In genomic region chr9:105539452-105539851, GRCh38 we compare ENCODE assay signal across 19 cellular contexts. TPM values are rescaled to one million over a fixed set of nuclear protein-coding genes. Genes with fewer than 3 reads are reported as not detected.
DNase-seq lines count a peak whose midpoint lies in the region; ATAC-seq and TF ChIP-seq lines count a peak whose summit lies in the region.
"Had no signal": no experiment of that assay in that cellular context is flagged by ENCODE, and none has a peak within 500 bp of the region (broad histone marks: within the 10 kb centered on the region; RNA-seq: fewer than 3 reads in every experiment).

No MANE protein-coding gene starts in this region.

- no peak overlapping the region for H3K4me3 ChIP-seq in PC-3 (ENCODE audit: low read length)
- no peak overlapping the region for H3K4me3 ChIP-seq in fibroblast of villous mesenchyme (ENCODE audit: low read depth, low read length)
- H3K4me3 ChIP-seq: thoracic aorta had no signal

- no peak overlapping the region for H3K14ac ChIP-seq in H9 (ENCODE audit: insufficient read depth, low read length)

- H3K36me3 Mint-ChIP-seq in H9 (ENCODE audit: insufficient read depth in 1 of 3, low read depth in 3 of 3), result peaks cover 8 to 16% (median 11%) of the 10 kb centered on the region in 3 experiments; a peak in 6 of 7 replicates

- H4K20me1 ChIP-seq in H9 (ENCODE audit: control insufficient read depth, insufficient read depth, insufficient read length) (no peaks in the 10 kb centered on the region), PC-3 (ENCODE audit: low read length) (no peaks in the 10 kb centered on the region)

- H3K9me3 Mint-ChIP-seq in H9, result peaks cover 2 to 3% of the 10 kb centered on the region in 2 experiments; a peak in 3 of 5 replicates
- H3K9me3 Mint-ChIP-seq: activated T-cell treated with anti-CD3 and anti-CD28 coated beads, Interleukin-2, amount 50 U/mL, for 72 hours had no signal

- H3K27ac ChIP-seq in C4-2B (no peak overlapping the region), H9 (ENCODE audit: insufficient read length, low read depth, low read length) (no peak overlapping the region), PC-3 (ENCODE audit: low read length) (no peak overlapping the region)
- H3K27ac ChIP-seq: neutrophil, thoracic aorta had no signal

- ATAC-seq in PC-3, result no peak
- no peak for ATAC-seq in HG03354 (IDR thresholded peaks at IDR 0.05; ENCODE audit: poor library complexity, severe bottlenecking, unreplicated experiment)
- no peak for ATAC-seq in GM21825 (IDR thresholded peaks at IDR 0.05; ENCODE audit: unreplicated experiment)
- ATAC-seq: activated T-cell treated with anti-CD3 and anti-CD28 coated beads, Interleukin-2, amount 50 U/mL, for 72 hours; left cardiac atrium had no signal

- no peak overlapping the region for H4K8ac ChIP-seq in H9 (replicated peaks; ENCODE audit: insufficient read length, low read depth, low read length)

- H3K4me2 ChIP-seq in H9 (ENCODE audit: insufficient read depth, insufficient read length, low read length) (no peak overlapping the region), PC-3 (ENCODE audit: low read length) (no peak overlapping the region)

- no peak overlapping the region for H4K5ac ChIP-seq in H9 (ENCODE audit: insufficient read length, low read depth, low read length)

- H2AFZ ChIP-seq in H9 (ENCODE audit: low read length) (no peak overlapping the region), PC-3 (ENCODE audit: low read length) (no peak overlapping the region)

- H3K4ac ChIP-seq in H9 (ENCODE audit: low read depth, low read length), result no peak overlapping the region

- no peaks in the 10 kb centered on the region for H3K9me2 ChIP-seq in PC-3 (replicated peaks; ENCODE audit: low read length)

- H2BK120ac ChIP-seq in H9 (ENCODE audit: low read depth, low read length, poor library complexity, severe bottlenecking), result no peak overlapping the region

- no peak overlapping the region for H4K91ac ChIP-seq in H9 (ENCODE audit: insufficient read length, low read depth, low read length)

- H3K18ac ChIP-seq in H9 (ENCODE audit: insufficient read length, low read depth, low read length), result no peak overlapping the region

- CTCF ChIA-PET in PC-3 (lab: Charles Lee), result no interaction called here

- H3K79me1 ChIP-seq in H9 (ENCODE audit: insufficient read depth, low read depth, low read length, poor library complexity, severe bottlenecking), result no peaks in the 10 kb centered on the region

- no peaks in the 10 kb centered on the region for H3F3A ChIP-seq in PC-3 (ENCODE audit: low read length, unreplicated experiment)

- H3K9ac ChIP-seq in H9 (ENCODE audit: extremely low read depth, insufficient read length, low read length) (no peak overlapping the region), PC-3 (ENCODE audit: low read length) (no peak overlapping the region)

- DNase-seq in H9, result no peak
- DNase-seq in PC-3, result peak; percentile 21
- no peak for DNase-seq in fibroblast of villous mesenchyme (ENCODE audit: low read depth)
- no peak for DNase-seq in NCI-H226
- no peak for DNase-seq in stimulated activated naive CD4-positive, alpha-beta T cell treated with Interleukin-2 at 50 U/mL for 16 hours (lab: John Stamatoyannopoulos, UW)
- DNase-seq: activated CD4-positive, alpha-beta T cell treated with anti-CD3 and anti-CD28 coated beads, Interleukin-2, amount 50 U/mL, for 48 hours; activated naive CD8-positive, alpha-beta T cell treated with anti-CD3 and anti-CD28 coated beads, Interleukin-2, amount 10 ng/mL, durations not matched to agents 7 days and 5 days; activated T-cell treated with anti-CD3 and anti-CD28 coated beads, Interleukin-2, amount 50 U/mL, for 72 hours; effector CD4-positive, alpha-beta T cell; left cardiac atrium; midbrain; NCI-H1694; NCI-H510A; SW 1271 had no signal

- H3K9me3 ChIP-seq in H9 (ENCODE audit: control insufficient read depth, low read depth, low read length) (no peaks in the 10 kb centered on the region), PC-3 (ENCODE audit: low read length) (no peaks in the 10 kb centered on the region)
- H3K9me3 ChIP-seq: neutrophil, thoracic aorta had no signal

- H3K27ac Mint-ChIP-seq in H9, result no peak overlapping the region
- H3K27ac Mint-ChIP-seq: activated naive CD8-positive, alpha-beta T cell treated with anti-CD3 and anti-CD28 coated beads, Interleukin-2, amount 10 ng/mL, durations not matched to agents 7 days and 5 days; activated T-cell treated with anti-CD3 and anti-CD28 coated beads, Interleukin-2, amount 50 U/mL, for 72 hours had no signal

- no peak overlapping the region for H3K56ac ChIP-seq in H9 (ENCODE audit: insufficient read length, low read depth, low read length)

- TF ChIP-seq CTCF in C4-2B (conservative IDR thresholded peaks at IDR 0.05) (peak; percentile 20; the same call in 1 of the 2 replicates), H9 (conservative IDR thresholded peaks at IDR 0.05) (peak; percentile 58; the same call in 2 of the 3 replicates), PC-3 (conservative IDR thresholded peaks at IDR 0.05; ENCODE audit: low read depth, low read length) (peak; percentile 42), fibroblast of villous mesenchyme (IDR thresholded peaks at IDR 0.05; ENCODE audit: insufficient read depth, low read depth, low read length) (peak; percentile 8)

- no peaks in the 10 kb centered on the region for H3K27me3 Mint-ChIP-seq in H9 (ENCODE audit: low read depth)
- H3K27me3 Mint-ChIP-seq: activated naive CD8-positive, alpha-beta T cell treated with anti-CD3 and anti-CD28 coated beads, Interleukin-2, amount 10 ng/mL, durations not matched to agents 7 days and 5 days had no signal

- intact Hi-C loops in PC-3 (cut with micrococcal nuclease), result no loop called here

- no peaks in the 10 kb centered on the region for H3K4me1 Mint-ChIP-seq in H9
- H3K4me1 Mint-ChIP-seq: activated naive CD8-positive, alpha-beta T cell treated with anti-CD3 and anti-CD28 coated beads, Interleukin-2, amount 10 ng/mL, durations not matched to agents 7 days and 5 days had no signal

- H3K4me1 ChIP-seq in H9 (ENCODE audit: insufficient read depth, low read length) (no peaks in the 10 kb centered on the region), PC-3 (ENCODE audit: insufficient read depth, low read length) (0 out of 2 replicates have a peak, but pooled peaks cover 3% of the 10 kb centered on the region)

- no peak overlapping the region for H2BK12ac ChIP-seq in H9 (ENCODE audit: insufficient read length, low read depth, low read length)

- no peak overlapping the region for H3T11ph ChIP-seq in H9 (ENCODE audit: low read length)

- no peak overlapping the region for H3K4me3 Mint-ChIP-seq in H9
- H3K4me3 Mint-ChIP-seq: activated naive CD8-positive, alpha-beta T cell treated with anti-CD3 and anti-CD28 coated beads, Interleukin-2, amount 10 ng/mL, durations not matched to agents 7 days and 5 days; activated T-cell treated with anti-CD3 and anti-CD28 coated beads, Interleukin-2, amount 50 U/mL, for 72 hours had no signal

- no peak overlapping the region for H2BK15ac ChIP-seq in H9 (ENCODE audit: low read depth, low read length)

- H2BK20ac ChIP-seq in H9 (ENCODE audit: low read depth, low read length, poor library complexity, severe bottlenecking), result no peak overlapping the region

- POLR2A ChIA-PET in PC-3 (lab: Charles Lee; ENCODE audit: unreplicated experiment), result no interaction called here

- no peak overlapping the region for H2AK5ac ChIP-seq in H9 (ENCODE audit: insufficient read length, low read length)

- WGBS in H9 (ENCODE audit: extremely low coverage, insufficient read length, low lambda C conversion rate), result no CpG with 5 or more reads among the region's 1 CpG

- no TSS peak for BruUV-seq in PC-3 (replicated peaks; lab: Mats Ljungman, UMichigan)

- H3K23me2 ChIP-seq in H9 (ENCODE audit: insufficient read length, low read depth, low read length, poor library complexity, severe bottlenecking), result no peaks in the 10 kb centered on the region

- no peak overlapping the region for H2BK5ac ChIP-seq in H9 (ENCODE audit: insufficient read length, low read length)

- H3K27me3 ChIP-seq in H9 (ENCODE audit: insufficient read depth, low read length) (no peaks in the 10 kb centered on the region), PC-3 (ENCODE audit: low read length) (no peaks in the 10 kb centered on the region)
- H3K27me3 ChIP-seq: neutrophil had no signal

- H3K36me3 ChIP-seq in PC-3 (ENCODE audit: low read depth, low read length), result no peaks in the 10 kb centered on the region
- H3K36me3 ChIP-seq: neutrophil, thoracic aorta had no signal

- H3K79me2 ChIP-seq in H9 (ENCODE audit: insufficient read depth, low read length), result no peaks in the 10 kb centered on the region
- H3K79me2 ChIP-seq in PC-3 (ENCODE audit: low read length), result no peaks in the 10 kb centered on the region

- H3K23ac ChIP-seq in H9 (ENCODE audit: insufficient read length, low read depth, low read length), result no peak overlapping the region

RNA-seq across cellular contexts. Expression of gene FKTN, which starts 18.5 kb away (rescaled TPM):
- total RNA-seq in H9 (2021) (13.6 and 14.3 TPM in 2 replicates), PC-3 (2014; rRNA removed) (9.0 and 9.2 TPM in 2 replicates), fibroblast of villous mesenchyme (33.2 and 44.0 TPM in 2 replicates)

Comparison
In these comparisons a context has a peak if more than half of its experiments do, and no peak if none do; other contexts are left out.
1. CTCF ChIP-seq: peak in every context shown above with its lines; median percentile 58 in H9; 42 in PC-3; 20 in C4-2B; 8 in fibroblast of villous mesenchyme.